ENCODE assay signal across 30 cellular contexts in the genomic region with DNA sequence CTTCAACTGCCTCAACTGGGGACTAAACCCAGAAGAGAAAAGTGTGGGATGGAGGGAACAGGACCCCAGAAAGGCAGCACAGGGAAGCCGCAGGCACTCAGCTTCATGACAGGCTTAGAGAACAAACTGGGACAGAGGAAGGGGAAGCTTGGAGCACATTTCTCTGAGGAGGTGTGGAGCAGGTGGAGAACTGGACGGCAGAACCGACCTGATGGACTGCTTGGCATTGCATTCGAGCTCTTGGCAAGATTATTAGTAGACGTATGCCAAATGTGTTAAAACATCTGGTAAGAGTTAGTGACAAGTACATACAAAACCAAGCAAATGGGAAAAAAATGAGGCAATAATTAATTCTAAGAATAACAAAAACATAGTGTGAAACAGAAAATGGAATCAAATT.
"Had no signal": no experiment of that assay in that cellular context is flagged by ENCODE, and none has a peak within 500 bp of the region (broad histone marks: within the 10 kb centered on the region; RNA-seq: fewer than 3 reads in every experiment).

No MANE protein-coding gene starts in this region.

- H3K4me3 ChIP-seq: ascending aorta, breast epithelium, cardiac muscle cell, esophagus muscularis mucosa, gastrocnemius medialis, heart left ventricle had no signal

- H3K9me3 Mint-ChIP-seq: activated CD8-positive, alpha-beta T cell treated with anti-CD3 and anti-CD28 coated beads for 36 hours; activated naive CD4-positive, alpha-beta T cell treated with anti-CD3 and anti-CD28 coated beads, Interleukin-2, amount 50 U/mL, for 72 hours; activated naive CD8-positive, alpha-beta T cell treated with anti-CD3 and anti-CD28 coated beads, Interleukin-2, amount 10 ng/mL, durations not matched to agents 7 days and 5 days; activated T-cell treated with anti-CD3 and anti-CD28 coated beads, Interleukin-2, amount 50 U/mL, for 4 hours; activated T-helper 17 cell treated with anti-CD3 and anti-CD28 coated beads, Interleukin-2, amount 50 U/mL, for 72 hours; brain; central memory CD8-positive, alpha-beta T cell; effector memory CD8-positive, alpha-beta T cell had no signal

- ATAC-seq: activated CD8-positive, alpha-beta T cell treated with anti-CD3 and anti-CD28 coated beads for 36 hours; activated naive CD4-positive, alpha-beta T cell treated with anti-CD3 and anti-CD28 coated beads, Interleukin-2, amount 50 U/mL, for 72 hours; activated T-cell treated with anti-CD3 and anti-CD28 coated beads, Interleukin-2, amount 50 U/mL, for 4 hours; activated T-helper 17 cell treated with anti-CD3 and anti-CD28 coated beads, Interleukin-2, amount 50 U/mL, for 72 hours; effector memory CD8-positive, alpha-beta T cell; foreskin keratinocyte; gastrocnemius medialis; WTC11 had no signal

- DNase-seq: activated CD4-positive, alpha-beta T cell treated with anti-CD3 and anti-CD28 coated beads for 48 hours; activated CD4-positive, alpha-beta T cell treated with anti-CD3 and anti-CD28 coated beads, Interleukin-2, amount 50 U/mL, for 1 hour; activated CD4-positive, alpha-beta T cell treated with anti-CD3 and anti-CD28 coated beads, Interleukin-2, amount 50 U/mL, for 48 hours; activated CD8-positive, alpha-beta memory T cell treated with anti-CD3 and anti-CD28 coated beads for 24 hours; activated CD8-positive, alpha-beta T cell treated with anti-CD3 and anti-CD28 coated beads for 36 hours; activated effector memory CD4-positive, alpha-beta T cell treated with Interleukin-2 at 50 U/mL for 16 hours; activated gamma-delta T cell treated with Interleukin-2 at 50 U/mL for 16 hours; activated naive CD4-positive, alpha-beta T cell treated with Interleukin-2 at 50 U/mL for 16 hours; activated naive CD8-positive, alpha-beta T cell treated with anti-CD3 and anti-CD28 coated beads, Interleukin-2, amount 10 ng/mL, durations not matched to agents 7 days and 5 days; activated T-cell treated with anti-CD3 and anti-CD28 coated beads, Interleukin-2, amount 50 U/mL, for 4 hours; cortex of kidney; dermis blood vessel endothelial cell; effector CD4-positive, alpha-beta T cell; effector memory CD8-positive, alpha-beta T cell; erythroblast; foreskin keratinocyte; gastrocnemius medialis; glutamatergic neuron; heart left ventricle; T-helper 2 cell had no signal

- H3K4me1 Mint-ChIP-seq: activated naive CD8-positive, alpha-beta T cell treated with anti-CD3 and anti-CD28 coated beads, Interleukin-2, amount 10 ng/mL, durations not matched to agents 7 days and 5 days; activated T-helper 17 cell treated with anti-CD3 and anti-CD28 coated beads, Interleukin-2, amount 50 U/mL, for 72 hours; central memory CD8-positive, alpha-beta T cell had no signal

- H3K36me3 ChIP-seq: ascending aorta, breast epithelium, cardiac muscle cell, esophagus muscularis mucosa, gastrocnemius medialis, heart left ventricle had no signal

- H3K27me3 Mint-ChIP-seq: central memory CD8-positive, alpha-beta T cell; effector memory CD8-positive, alpha-beta T cell had no signal

- H3K27ac Mint-ChIP-seq: activated CD8-positive, alpha-beta T cell treated with anti-CD3 and anti-CD28 coated beads for 36 hours; activated naive CD4-positive, alpha-beta T cell treated with anti-CD3 and anti-CD28 coated beads, Interleukin-2, amount 50 U/mL, for 72 hours; activated naive CD8-positive, alpha-beta T cell treated with anti-CD3 and anti-CD28 coated beads, Interleukin-2, amount 10 ng/mL, durations not matched to agents 7 days and 5 days; activated T-helper 17 cell treated with anti-CD3 and anti-CD28 coated beads, Interleukin-2, amount 50 U/mL, for 72 hours; brain; effector memory CD8-positive, alpha-beta T cell; WTC11 had no signal

- H3K36me3 Mint-ChIP-seq: activated naive CD4-positive, alpha-beta T cell treated with anti-CD3 and anti-CD28 coated beads, Interleukin-2, amount 50 U/mL, for 72 hours; activated naive CD8-positive, alpha-beta T cell treated with anti-CD3 and anti-CD28 coated beads, Interleukin-2, amount 10 ng/mL, durations not matched to agents 7 days and 5 days; brain; WTC11 had no signal

- H3K4me1 ChIP-seq: ascending aorta, breast epithelium, foreskin keratinocyte, gastrocnemius medialis, heart left ventricle had no signal

- H3K4me3 Mint-ChIP-seq: activated CD8-positive, alpha-beta T cell treated with anti-CD3 and anti-CD28 coated beads for 36 hours; activated naive CD8-positive, alpha-beta T cell treated with anti-CD3 and anti-CD28 coated beads, Interleukin-2, amount 10 ng/mL, durations not matched to agents 7 days and 5 days; activated T-cell treated with anti-CD3 and anti-CD28 coated beads, Interleukin-2, amount 50 U/mL, for 4 hours; activated T-helper 17 cell treated with anti-CD3 and anti-CD28 coated beads, Interleukin-2, amount 50 U/mL, for 72 hours; brain; central memory CD8-positive, alpha-beta T cell; effector memory CD8-positive, alpha-beta T cell; WTC11 had no signal

- H3K27me3 ChIP-seq: ascending aorta, cardiac muscle cell, gastrocnemius medialis had no signal

- H3K9me3 ChIP-seq: ascending aorta, breast epithelium, esophagus muscularis mucosa, gastrocnemius medialis had no signal

- H3K27ac ChIP-seq: ascending aorta, breast epithelium, cardiac muscle cell, foreskin keratinocyte, gastrocnemius medialis, VCaP had no signal
